Comparison of ENCODE assay signal across 8 cellular contexts in genomic region chr12:120669055-120669828, GRCh38. TPM values are rescaled to one million over a fixed set of nuclear protein-coding genes. Genes with fewer than 3 reads are reported as not detected.
DNase-seq lines count a peak whose midpoint lies in the region; ATAC-seq and TF ChIP-seq lines count a peak whose summit lies in the region.

No MANE protein-coding gene starts in this region.

- H2AFZ ChIP-seq in parathyroid adenoma, result peak overlapping the region; percentile 91

- H3K9ac ChIP-seq in HUES48 (ENCODE audit: low read depth, low read length) (no peak overlapping the region), parathyroid adenoma (no peak overlapping the region)

- H3K27ac ChIP-seq in HUES48 (ENCODE audit: low read depth, low read length) (peak overlapping the region; percentile 72), ectodermal cell (ENCODE audit: insufficient read depth, low read depth, low read length, poor library complexity, severe bottlenecking) (peak overlapping the region; percentile 2), parathyroid adenoma (peak overlapping the region; percentile 88)

- peak; percentile 59 for ATAC-seq in Right ventricle myocardium superior (ENCODE audit: poor library complexity)

- H3K27me3 ChIP-seq in HUES48 (ENCODE audit: control insufficient read depth, insufficient read depth, low read length), result no peaks in the 10 kb centered on the region
- no peaks in the 10 kb centered on the region for H3K27me3 ChIP-seq in ectodermal cell (ENCODE audit: control insufficient read depth, insufficient read depth, low read length, poor library complexity, severe bottlenecking)
- no peaks in the 10 kb centered on the region for H3K27me3 ChIP-seq in parathyroid adenoma (ENCODE audit: control insufficient read depth, insufficient read depth, low read length)

- H3K4me2 ChIP-seq in parathyroid adenoma (ENCODE audit: low read length), result peak overlapping the region; percentile 65

- peak; percentile 55 for DNase-seq in Right ventricle myocardium superior
- no peak for DNase-seq in cardiac septum (ENCODE audit: low spot score)
- DNase-seq in NCI-H774 (lab: John Stamatoyannopoulos, UW), result no peak
- no peak for DNase-seq in T-helper 2 cell
- DNase-seq in SIG-M5 (lab: John Stamatoyannopoulos, UW), result no peak

- H3K79me2 ChIP-seq in parathyroid adenoma, result no peaks in the 10 kb centered on the region

- 50% methylated on average over 17 of the region's 17 CpGs for WGBS in ectodermal cell, 2 experiments

- H3K36me3 ChIP-seq in HUES48 (ENCODE audit: control insufficient read depth, insufficient read depth, low read length) (no peaks in the 10 kb centered on the region), ectodermal cell (ENCODE audit: control insufficient read depth, insufficient read depth, low read length) (no peaks in the 10 kb centered on the region), parathyroid adenoma (ENCODE audit: control insufficient read depth, insufficient read depth, low read length) (no peaks in the 10 kb centered on the region)

- H3K4me1 ChIP-seq in HUES48 (ENCODE audit: control insufficient read depth, insufficient read depth, low read length) (peaks cover 27% of the 10 kb centered on the region), ectodermal cell (ENCODE audit: control insufficient read depth, insufficient read depth, low read length) (peaks cover 18% of the 10 kb centered on the region), parathyroid adenoma (peaks cover 12% of the 10 kb centered on the region)

- intact Hi-C loops in Right ventricle myocardium superior (cut with DNase I) (no loop called here), cardiac septum (cut with DNase I) (no loop called here)

- peak overlapping the region; percentile 40; the same call in 1 of the 2 replicates for H3K4me3 ChIP-seq in HUES48 (ENCODE audit: low read depth, low read length)
- no peak overlapping the region for H3K4me3 ChIP-seq in ectodermal cell (ENCODE audit: insufficient read depth, low read depth, low read length)
- H3K4me3 ChIP-seq in parathyroid adenoma (ENCODE audit: low read depth, low read length), result peak overlapping the region; percentile 41

- H3K9me3 ChIP-seq in HUES48 (ENCODE audit: control insufficient read depth, insufficient read depth, low read length), result no peaks in the 10 kb centered on the region
- no peaks in the 10 kb centered on the region for H3K9me3 ChIP-seq in ectodermal cell (ENCODE audit: control insufficient read depth, low read length)
- H3K9me3 ChIP-seq in parathyroid adenoma (ENCODE audit: control insufficient read depth, low read length), result no peaks in the 10 kb centered on the region

- TF ChIP-seq CTCF in parathyroid adenoma (IDR thresholded peaks at IDR 0.05), result no peak

RNA-seq across cellular contexts. Expression of gene MLEC, which starts 17.7 kb away (rescaled TPM):
- total RNA-seq in Right ventricle myocardium superior (125 TPM), cardiac septum (103 TPM)
- 103 TPM for polyA plus RNA-seq in ectodermal cell (2013, experiment 1 of 4)
- 130 TPM for polyA plus RNA-seq in ectodermal cell (2013, experiment 2 of 4)
- 71.6 TPM for polyA plus RNA-seq in ectodermal cell (2013, experiment 3 of 4)
- 77.3 TPM for polyA plus RNA-seq in ectodermal cell (2013, experiment 4 of 4)

RNA-seq across cellular contexts. Expression of gene CABP1, which starts 28.8 kb away (rescaled TPM):
- total RNA-seq in Right ventricle myocardium superior (6.5 TPM), cardiac septum (2.8 TPM)
- 2.3 TPM for polyA plus RNA-seq in ectodermal cell (2013, experiment 1 of 4)
- 1.5 TPM for polyA plus RNA-seq in ectodermal cell (2013, experiment 2 of 4)
- 1.5 TPM for polyA plus RNA-seq in ectodermal cell (2013, experiment 3 of 4)
- 1.9 TPM for polyA plus RNA-seq in ectodermal cell (2013, experiment 4 of 4)

RNA-seq across cellular contexts. Expression of gene UNC119B, which starts 41.0 kb away (rescaled TPM):
- 13.4 TPM for total RNA-seq in Right ventricle myocardium superior
- 10.9 TPM for total RNA-seq in cardiac septum
- 81.4 TPM for polyA plus RNA-seq in ectodermal cell (2013, experiment 1 of 4)
- 87.8 TPM for polyA plus RNA-seq in ectodermal cell (2013, experiment 2 of 4)
- polyA plus RNA-seq in ectodermal cell (2013, experiment 3 of 4), result 60.1 TPM
- polyA plus RNA-seq in ectodermal cell (2013, experiment 4 of 4), result 69.7 TPM

RNA-seq across cellular contexts. Expression of gene ACADS, which starts 56.4 kb away (rescaled TPM):
- total RNA-seq in Right ventricle myocardium superior (113 TPM), cardiac septum (58.4 TPM)
- 3.4 TPM for polyA plus RNA-seq in ectodermal cell (2013, experiment 1 of 4)
- polyA plus RNA-seq in ectodermal cell (2013, experiment 2 of 4), result 4.4 TPM
- 5.4 TPM for polyA plus RNA-seq in ectodermal cell (2013, experiment 3 of 4)
- 5.0 TPM for polyA plus RNA-seq in ectodermal cell (2013, experiment 4 of 4)

Comparison
In these comparisons a context has a peak if more than half of its experiments do, and no peak if none do; other contexts are left out.
1. H3K27ac ChIP-seq: peak in every context shown above with its lines; median percentile 88 in parathyroid adenoma; 72 in HUES48; 2 in ectodermal cell.